In the genomic region with DNA sequence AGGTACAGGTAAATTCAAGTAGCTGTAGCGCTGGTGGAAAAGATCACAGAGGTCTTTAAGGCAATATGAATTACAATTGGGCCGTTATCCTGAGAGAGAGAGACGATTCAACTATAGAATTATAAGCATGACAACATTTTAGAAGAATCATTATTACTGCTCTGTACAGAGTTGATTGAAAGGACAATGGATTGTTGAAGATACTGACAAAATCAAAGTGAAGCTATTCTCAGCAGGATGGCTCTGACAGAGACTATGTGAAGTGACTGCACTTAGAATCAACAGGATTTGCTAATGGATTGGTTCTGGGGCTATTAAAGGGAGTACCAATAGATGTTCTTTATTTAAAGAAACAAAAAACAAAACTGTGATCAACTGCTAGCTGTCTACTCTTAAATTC, we compare ENCODE assay signal across 38 cellular contexts.
"Had no signal": no experiment of that assay in that cellular context is flagged by ENCODE, and none has a peak within 500 bp of the region (broad histone marks: within the 10 kb centered on the region; RNA-seq: fewer than 3 reads in every experiment).

No MANE protein-coding gene starts in this region.

- H3K9me3 ChIP-seq: adrenal gland, ascending aorta, body of pancreas, breast epithelium had no signal

- H3K27me3 Mint-ChIP-seq: activated naive CD4-positive, alpha-beta T cell treated with anti-CD3 and anti-CD28 coated beads, Interleukin-2, amount 10 ng/mL, durations not matched to agents 7 days and 5 days; activated naive CD4-positive, alpha-beta T cell treated with anti-CD3 and anti-CD28 coated beads, Interleukin-2, amount 50 U/mL, for 24 hours; activated naive CD8-positive, alpha-beta T cell; activated naive CD8-positive, alpha-beta T cell treated with anti-CD3 and anti-CD28 coated beads for 36 hours; activated naive CD8-positive, alpha-beta T cell treated with anti-CD3 and anti-CD28 coated beads, Interleukin-2, amount 10 ng/mL, durations not matched to agents 7 days and 5 days; activated naive CD8-positive, alpha-beta T cell treated with anti-CD3 and anti-CD28 coated beads, Interleukin-2, amount 50 U/mL, for 24 hours; activated T-cell treated with anti-CD3 and anti-CD28 coated beads, Interleukin-2, amount 50 U/mL, for 24 hours; activated T-helper 17 cell treated with anti-CD3 and anti-CD28 coated beads, Interleukin-2, amount 50 U/mL, for 72 hours; central memory CD8-positive, alpha-beta T cell had no signal

- H3K4me3 ChIP-seq: adrenal gland, ascending aorta, body of pancreas, breast epithelium, cardiac muscle cell had no signal

- H3K36me3 ChIP-seq: adrenal gland, ascending aorta, brain microvascular endothelial cell, breast epithelium, cardiac muscle cell had no signal

- H3K4me3 Mint-ChIP-seq: activated naive CD4-positive, alpha-beta T cell treated with anti-CD3 and anti-CD28 coated beads for 36 hours; activated naive CD4-positive, alpha-beta T cell treated with anti-CD3 and anti-CD28 coated beads, Interleukin-2, amount 10 ng/mL, durations not matched to agents 7 days and 5 days; activated naive CD4-positive, alpha-beta T cell treated with anti-CD3 and anti-CD28 coated beads, Interleukin-2, amount 50 U/mL, for 24 hours; activated naive CD8-positive, alpha-beta T cell; activated naive CD8-positive, alpha-beta T cell treated with anti-CD3 and anti-CD28 coated beads for 36 hours; activated naive CD8-positive, alpha-beta T cell treated with anti-CD3 and anti-CD28 coated beads, Interleukin-2, amount 10 ng/mL, durations not matched to agents 7 days and 5 days; activated naive CD8-positive, alpha-beta T cell treated with anti-CD3 and anti-CD28 coated beads, Interleukin-2, amount 50 U/mL, for 24 hours; activated T-cell treated with anti-CD3 and anti-CD28 coated beads, Interleukin-2, amount 50 U/mL, for 24 hours; activated T-cell treated with anti-CD3 and anti-CD28 coated beads, Interleukin-2, amount 50 U/mL, for 4 hours; activated T-cell treated with anti-CD3 and anti-CD28 coated beads, Interleukin-2, amount 50 U/mL, for 72 hours; activated T-helper 1 cell treated with anti-CD3 and anti-CD28 coated beads, Interleukin-12 subunit alpha, Interleukin-12 subunit beta, Interleukin-2, Interleukin-4 antibody, amounts not matched to agents 30 ng/mL and 10 ng/mL and 1 ng/mL, durations not matched to agents 14 hours and 24 hours and 36 hours; activated T-helper 17 cell treated with anti-CD3 and anti-CD28 coated beads, Interleukin-2, amount 50 U/mL, for 72 hours; brain; central memory CD8-positive, alpha-beta T cell had no signal

- H3K27ac ChIP-seq: adrenal gland, ascending aorta, body of pancreas, brain microvascular endothelial cell, breast epithelium, cardiac muscle cell had no signal

- DNase-seq: activated effector memory CD4-positive, alpha-beta T cell treated with anti-CD3 and anti-CD28 coated beads, Interleukin-2, amount 50 U/mL, for 16 hours; activated effector memory CD4-positive, alpha-beta T cell treated with Interleukin-2 at 50 U/mL for 16 hours; activated gamma-delta T cell; activated gamma-delta T cell treated with Interleukin-2 at 50 U/mL for 16 hours; activated naive CD4-positive, alpha-beta T cell; activated naive CD4-positive, alpha-beta T cell treated with anti-CD3 and anti-CD28 coated beads for 36 hours; activated naive CD4-positive, alpha-beta T cell treated with anti-CD3 and anti-CD28 coated beads, Interleukin-2, amount 10 ng/mL, durations not matched to agents 7 days and 5 days; activated naive CD4-positive, alpha-beta T cell treated with anti-CD3 and anti-CD28 coated beads, Interleukin-2, amount 50 U/mL, for 16 hours; activated naive CD4-positive, alpha-beta T cell treated with Interleukin-2 at 50 U/mL for 16 hours; activated naive CD8-positive, alpha-beta T cell treated with anti-CD3 and anti-CD28 coated beads for 36 hours; activated naive CD8-positive, alpha-beta T cell treated with anti-CD3 and anti-CD28 coated beads, Interleukin-2, amount 10 ng/mL, durations not matched to agents 7 days and 5 days; activated naive CD8-positive, alpha-beta T cell treated with anti-CD3 and anti-CD28 coated beads, Interleukin-2, amount 50 U/mL, for 24 hours; activated T-cell treated with anti-CD3 and anti-CD28 coated beads, Interleukin-2, amount 50 U/mL, for 1 hour; activated T-cell treated with anti-CD3 and anti-CD28 coated beads, Interleukin-2, amount 50 U/mL, for 24 hours; activated T-cell treated with anti-CD3 and anti-CD28 coated beads, Interleukin-2, amount 50 U/mL, for 4 hours; activated T-cell treated with anti-CD3 and anti-CD28 coated beads, Interleukin-2, amount 50 U/mL, for 48 hours; activated T-cell treated with anti-CD3 and anti-CD28 coated beads, Interleukin-2, amount 50 U/mL, for 72 hours; adrenal gland; amniotic stem cell; amygdala; anterior cingulate cortex; aorta; body of pancreas; brain microvascular endothelial cell; caudate nucleus; central memory CD4-positive, alpha-beta T cell; cerebellar nuclear complex had no signal

- ATAC-seq: activated naive CD4-positive, alpha-beta T cell treated with anti-CD3 and anti-CD28 coated beads, Interleukin-2, amount 50 U/mL, for 72 hours; activated naive CD8-positive, alpha-beta T cell treated with anti-CD3 and anti-CD28 coated beads, Interleukin-2, amount 50 U/mL, for 24 hours; activated T-cell treated with anti-CD3 and anti-CD28 coated beads, Interleukin-2, amount 50 U/mL, for 4 hours; activated T-cell treated with anti-CD3 and anti-CD28 coated beads, Interleukin-2, amount 50 U/mL, for 72 hours; activated T-helper 17 cell treated with anti-CD3 and anti-CD28 coated beads, Interleukin-2, amount 50 U/mL, for 72 hours; body of pancreas had no signal

- H3K4me1 Mint-ChIP-seq: activated naive CD4-positive, alpha-beta T cell treated with anti-CD3 and anti-CD28 coated beads, Interleukin-2, amount 10 ng/mL, durations not matched to agents 7 days and 5 days; activated naive CD4-positive, alpha-beta T cell treated with anti-CD3 and anti-CD28 coated beads, Interleukin-2, amount 50 U/mL, for 24 hours; activated naive CD8-positive, alpha-beta T cell treated with anti-CD3 and anti-CD28 coated beads for 36 hours; activated naive CD8-positive, alpha-beta T cell treated with anti-CD3 and anti-CD28 coated beads, Interleukin-2, amount 10 ng/mL, durations not matched to agents 7 days and 5 days; activated naive CD8-positive, alpha-beta T cell treated with anti-CD3 and anti-CD28 coated beads, Interleukin-2, amount 50 U/mL, for 24 hours; activated T-helper 17 cell treated with anti-CD3 and anti-CD28 coated beads, Interleukin-2, amount 50 U/mL, for 72 hours; brain; central memory CD8-positive, alpha-beta T cell had no signal

- H3K27me3 ChIP-seq: adrenal gland, ascending aorta, body of pancreas, brain microvascular endothelial cell, breast epithelium, cardiac muscle cell had no signal

- H3K27ac Mint-ChIP-seq: activated naive CD4-positive, alpha-beta T cell treated with anti-CD3 and anti-CD28 coated beads for 36 hours; activated naive CD4-positive, alpha-beta T cell treated with anti-CD3 and anti-CD28 coated beads, Interleukin-2, amount 10 ng/mL, durations not matched to agents 7 days and 5 days; activated naive CD4-positive, alpha-beta T cell treated with anti-CD3 and anti-CD28 coated beads, Interleukin-2, amount 50 U/mL, for 24 hours; activated naive CD4-positive, alpha-beta T cell treated with anti-CD3 and anti-CD28 coated beads, Interleukin-2, amount 50 U/mL, for 72 hours; activated naive CD8-positive, alpha-beta T cell; activated naive CD8-positive, alpha-beta T cell treated with anti-CD3 and anti-CD28 coated beads for 36 hours; activated naive CD8-positive, alpha-beta T cell treated with anti-CD3 and anti-CD28 coated beads, Interleukin-2, amount 10 ng/mL, durations not matched to agents 7 days and 5 days; activated naive CD8-positive, alpha-beta T cell treated with anti-CD3 and anti-CD28 coated beads, Interleukin-2, amount 50 U/mL, for 24 hours; activated T-cell treated with anti-CD3 and anti-CD28 coated beads, Interleukin-2, amount 50 U/mL, for 24 hours; activated T-cell treated with anti-CD3 and anti-CD28 coated beads, Interleukin-2, amount 50 U/mL, for 72 hours; activated T-helper 1 cell treated with anti-CD3 and anti-CD28 coated beads, Interleukin-12 subunit alpha, Interleukin-12 subunit beta, Interleukin-2, Interleukin-4 antibody, amounts not matched to agents 30 ng/mL and 10 ng/mL and 1 ng/mL, durations not matched to agents 14 hours and 24 hours and 36 hours; activated T-helper 17 cell treated with anti-CD3 and anti-CD28 coated beads, Interleukin-2, amount 50 U/mL, for 72 hours; activated T-helper 2 cell treated with anti-CD3 and anti-CD28 coated beads, Interferon-gamma antibody, Interleukin-2, Interleukin-4, amounts not matched to agents 10 μg/mL and 5 μg/mL and 100 μg/mL, durations not matched to agents 14 hours and 24 hours and 36 hours; brain had no signal

- H3K4me1 ChIP-seq: adrenal gland, ascending aorta, body of pancreas, breast epithelium had no signal

- H3K36me3 Mint-ChIP-seq: activated naive CD4-positive, alpha-beta T cell treated with anti-CD3 and anti-CD28 coated beads, Interleukin-2, amount 10 ng/mL, durations not matched to agents 7 days and 5 days; activated naive CD4-positive, alpha-beta T cell treated with anti-CD3 and anti-CD28 coated beads, Interleukin-2, amount 50 U/mL, for 24 hours; activated naive CD4-positive, alpha-beta T cell treated with anti-CD3 and anti-CD28 coated beads, Interleukin-2, amount 50 U/mL, for 72 hours; activated naive CD8-positive, alpha-beta T cell; activated naive CD8-positive, alpha-beta T cell treated with anti-CD3 and anti-CD28 coated beads for 36 hours; activated naive CD8-positive, alpha-beta T cell treated with anti-CD3 and anti-CD28 coated beads, Interleukin-2, amount 10 ng/mL, durations not matched to agents 7 days and 5 days; brain had no signal
